In genomic region chr2:217421834-217422233, GRCh38 we compare ENCODE assay signal across 21 cellular contexts.
"Had no signal": no experiment of that assay in that cellular context is flagged by ENCODE, and none has a peak within 500 bp of the region (broad histone marks: within the 10 kb centered on the region; RNA-seq: fewer than 3 reads in every experiment).

No MANE protein-coding gene starts in this region.

- H3K4me3 ChIP-seq: body of pancreas, dorsolateral prefrontal cortex, lung, spleen, suprapubic skin had no signal

- H3K27ac Mint-ChIP-seq: activated naive CD8-positive, alpha-beta T cell treated with anti-CD3 and anti-CD28 coated beads, Interleukin-2, amount 10 ng/mL, durations not matched to agents 7 days and 5 days; natural killer cell treated with Interleukin-12 subunit alpha and Interleukin-12 subunit beta and Interleukin-15 and Interleukin-18, amount 100 ng/mL, for 72 hours had no signal

- H3K9me3 Mint-ChIP-seq: activated naive CD8-positive, alpha-beta T cell treated with anti-CD3 and anti-CD28 coated beads, Interleukin-2, amount 10 ng/mL, durations not matched to agents 7 days and 5 days; natural killer cell treated with Interleukin-12 subunit alpha and Interleukin-12 subunit beta and Interleukin-15 and Interleukin-18, amount 100 ng/mL, for 72 hours had no signal

- H3K9me3 ChIP-seq: body of pancreas, suprapubic skin had no signal

- H3K27me3 ChIP-seq: body of pancreas, dorsolateral prefrontal cortex, foreskin keratinocyte, spleen, suprapubic skin had no signal

- H3K4me3 Mint-ChIP-seq: activated naive CD8-positive, alpha-beta T cell treated with anti-CD3 and anti-CD28 coated beads, Interleukin-2, amount 10 ng/mL, durations not matched to agents 7 days and 5 days; natural killer cell treated with Interleukin-12 subunit alpha and Interleukin-12 subunit beta and Interleukin-15 and Interleukin-18, amount 100 ng/mL, for 72 hours had no signal

- ATAC-seq: body of pancreas, foreskin keratinocyte, left lobe of liver had no signal

- H2AFZ ChIP-seq: parathyroid adenoma had no signal

- DNase-seq: activated CD4-positive, CD25-positive, alpha-beta regulatory T cell treated with anti-CD3 and anti-CD28 coated beads, Interleukin-2, amount 50 U/mL, for 72 hours; activated gamma-delta T cell treated with Interleukin-2 at 50 U/mL for 16 hours; activated naive CD8-positive, alpha-beta T cell treated with anti-CD3 and anti-CD28 coated beads, Interleukin-2, amount 10 ng/mL, durations not matched to agents 7 days and 5 days; body of pancreas; caudate nucleus; dorsolateral prefrontal cortex; foreskin keratinocyte; hypothalamus; islet precursor cell; spleen; stimulated activated naive CD4-positive, alpha-beta T cell treated with Interleukin-2 at 50 U/mL for 16 hours; SW 1271; T-helper 2 cell; trophoblast cell had no signal

- H3K36me3 Mint-ChIP-seq: natural killer cell treated with Interleukin-12 subunit alpha and Interleukin-12 subunit beta and Interleukin-15 and Interleukin-18, amount 100 ng/mL, for 72 hours had no signal

- H3K36me3 ChIP-seq: spleen, suprapubic skin had no signal

- H3K4me1 ChIP-seq: body of pancreas, foreskin keratinocyte, parathyroid adenoma, spleen had no signal

- H3K27ac ChIP-seq: body of pancreas, dorsolateral prefrontal cortex, epithelial cell of prostate, foreskin keratinocyte, parathyroid adenoma, suprapubic skin, VCaP had no signal

- H3K9ac ChIP-seq: parathyroid adenoma had no signal

- H3K79me2 ChIP-seq: parathyroid adenoma had no signal
